Comparison of ENCODE assay signal across 8 cellular contexts in the genomic region with DNA sequence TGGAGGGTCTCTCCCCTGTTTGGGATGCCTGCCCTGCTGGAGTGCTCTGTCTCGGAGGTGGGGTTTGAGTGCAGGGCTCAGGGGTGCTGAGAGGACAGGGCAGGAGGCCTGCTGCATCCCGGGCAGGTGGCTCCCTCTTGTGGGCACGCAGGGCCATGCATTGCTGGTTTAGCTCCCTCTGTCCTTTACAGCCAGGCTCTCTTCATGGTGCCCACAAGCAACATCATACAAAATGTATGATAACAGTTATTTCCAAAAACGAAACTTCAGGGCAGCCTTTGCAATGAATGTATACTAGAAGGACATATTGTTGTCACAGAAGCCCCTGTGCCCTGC. TPM values are rescaled to one million over a fixed set of nuclear protein-coding genes. Genes with fewer than 3 reads are reported as not detected.
DNase-seq lines count a peak whose midpoint lies in the region; ATAC-seq and TF ChIP-seq lines count a peak whose summit lies in the region.
"Not testable (repeated sequence)": the region's sequence is repeated elsewhere in the genome, so short reads cannot be mapped to it uniquely, and the experiment has no call there.

No MANE protein-coding gene starts in this region.

- ATAC-seq in GM18909 (IDR thresholded peaks at IDR 0.05; ENCODE audit: poor library complexity, unreplicated experiment), result peak; percentile 72
- ATAC-seq in HG03097 (IDR thresholded peaks at IDR 0.05; ENCODE audit: low FRiP score, unreplicated experiment), result peak; percentile 44
- ATAC-seq in WTC11, result peak; percentile 94

- not testable (repeated sequence) for H3K36me3 ChIP-seq in esophagus muscularis mucosa

- not testable (repeated sequence) for DNase-seq in AG04450 (ENCODE audit: low read depth, low spot score); esophagus muscularis mucosa (ENCODE audit: extremely low spot score)
- DNase-seq in WTC11 (ENCODE audit: low spot score) (peak; percentile 88), mucosa of gallbladder (ENCODE audit: low spot score) (peak; percentile 73)
- DNase-seq in activated effector memory CD4-positive, alpha-beta T cell treated with anti-CD3 and anti-CD28 coated beads, Interleukin-2, amount 50 U/mL, for 16 hours, result peak; percentile 87
- peak; percentile 71 for DNase-seq in stimulated activated CD4-positive, alpha-beta T cell treated with anti-CD3 and anti-CD28 coated beads, Interleukin-4, amount 100 ng/mL, for 1 hour

- not testable (repeated sequence) for H3K4me1 Mint-ChIP-seq in WTC11

- not testable (repeated sequence) for TF ChIP-seq EP300 in esophagus muscularis mucosa (IDR thresholded peaks at IDR 0.05)

- H3K9me3 ChIP-seq in AG04450 (ENCODE audit: control insufficient read depth, insufficient read depth, low read length); esophagus muscularis mucosa: not testable (repeated sequence)

- TF ChIP-seq POLR2A in esophagus muscularis mucosa (IDR thresholded peaks at IDR 0.05; ENCODE audit: low read depth), result not testable (repeated sequence)

- not testable (repeated sequence) for H3K36me3 Mint-ChIP-seq in WTC11

- H3K27ac ChIP-seq in AG04450 (ENCODE audit: low read depth, low read length); esophagus muscularis mucosa (replicated peaks in 1 of 4): not testable (repeated sequence)

- not testable (repeated sequence) for H3K4me1 ChIP-seq in esophagus muscularis mucosa

- not testable (repeated sequence) for H3K27me3 ChIP-seq in AG04450 (ENCODE audit: control insufficient read depth, insufficient read depth, low read length); esophagus muscularis mucosa

- intact Hi-C loops in esophagus muscularis mucosa (cut with DNase I), result not testable (repeated sequence)

- H3K27me3 Mint-ChIP-seq in WTC11 (ENCODE audit: low read depth), result not testable (repeated sequence)

- TF ChIP-seq CTCF in AG04450 (IDR thresholded peaks at IDR 0.05; ENCODE audit: low read depth, low read length) (peak; percentile 33; the same call in 1 of the 2 replicates), WTC11 (IDR thresholded peaks at IDR 0.05) (peak; percentile 50; the same call in 1 of the 2 replicates), esophagus muscularis mucosa (IDR thresholded peaks at IDR 0.05) (peak in 2 of 3 experiments; percentile 28 to 40)

- CTCF ChIA-PET in AG04450 (lab: Charles Lee); WTC11 (lab: Charles Lee): not testable (repeated sequence)

- not testable (repeated sequence) for H3K27ac Mint-ChIP-seq in WTC11

- POLR2A ChIA-PET in AG04450 (lab: Yijun Ruan, JAX); WTC11 (lab: Charles Lee): not testable (repeated sequence)

- H3K4me3 Mint-ChIP-seq in WTC11, result not testable (repeated sequence)

- H3K9me3 Mint-ChIP-seq in WTC11, result not testable (repeated sequence)

- H3K4me3 ChIP-seq in AG04450 (ENCODE audit: low read depth, low read length); esophagus muscularis mucosa: not testable (repeated sequence)

- WGBS in esophagus muscularis mucosa, result no CpG with 5 or more reads among the region's 4 CpGs

RNA-seq across cellular contexts. Expression of a gene that starts 22.9 kb away (rescaled TPM):
- 27.7 and 32.4 TPM in 2 replicates for polyA plus RNA-seq in AG04450 (2011; rRNA removed)
- 19.9 and 23.4 TPM in 2 replicates for polyA minus RNA-seq in AG04450 (2011; rRNA and poly(A)+ RNA removed)
- total RNA-seq in WTC11 (2021) (25.4 to 31.4 TPM (median 29.6 TPM) in 3 replicates), esophagus muscularis mucosa (10 to 100 TPM; 28.3 to 45.7 (median 35.0) TPM), mucosa of gallbladder (72.0 TPM)

RNA-seq across cellular contexts. Expression of a gene that starts 29.6 kb away (rescaled TPM):
- not detected in 2 replicates for polyA plus RNA-seq in AG04450 (2011; rRNA removed)
- polyA minus RNA-seq in AG04450 (2011; rRNA and poly(A)+ RNA removed), result not detected in 2 replicates
- total RNA-seq in WTC11 (2021), result 0.14 to 0.32 TPM (median 0.15 TPM) in 3 replicates
- total RNA-seq in esophagus muscularis mucosa, result not detected
- 1.8 TPM for total RNA-seq in mucosa of gallbladder

RNA-seq across cellular contexts. Expression of a gene that starts 40.6 kb away (rescaled TPM):
- polyA plus RNA-seq in AG04450 (2011; rRNA removed), result 7.7 and 11.9 TPM in 2 replicates
- 8.0 and 11.3 TPM in 2 replicates for polyA minus RNA-seq in AG04450 (2011; rRNA and poly(A)+ RNA removed)
- total RNA-seq in WTC11 (2021), result 60.1 to 70.9 TPM (median 60.3 TPM) in 3 replicates
- total RNA-seq in esophagus muscularis mucosa, result 10 to 100 TPM; 20.0 to 33.2 (median 26.4) TPM
- total RNA-seq in mucosa of gallbladder, result 60.9 TPM

RNA-seq across cellular contexts. Expression of a gene that starts 47.0 kb away (rescaled TPM):
- polyA plus RNA-seq in AG04450 (2011; rRNA removed), result 11.0 and 19.9 TPM in 2 replicates
- 25.0 and 32.3 TPM in 2 replicates for polyA minus RNA-seq in AG04450 (2011; rRNA and poly(A)+ RNA removed)
- total RNA-seq in WTC11 (2021), result 193 to 212 TPM (median 193 TPM) in 3 replicates
- total RNA-seq in esophagus muscularis mucosa, result 10 to 100 TPM; 42.8 to 85.0 (median 69.0) TPM
- 246 TPM for total RNA-seq in mucosa of gallbladder

Comparison
In these comparisons a context has a peak if more than half of its experiments do, and no peak if none do; other contexts are left out.
1. ATAC-seq: peak in every context shown above with its lines; median percentile 94 in WTC11; 72 in GM18909; 44 in HG03097.